23 cellular contexts compared by ENCODE assay signal in genomic region chr2:68574202-68574791, GRCh38.
A peak's percentile ranks its signal among the peaks of the same experiment; 100 is the strongest.
DNase-seq lines count a peak whose midpoint lies in the region; ATAC-seq, FAIRE-seq and TF ChIP-seq lines count a peak whose summit lies in the region.
"Had no signal": no experiment of that assay in that cellular context is flagged by ENCODE, and none has a peak within 500 bp of the region (broad histone marks: within the 10 kb centered on the region; RNA-seq: fewer than 3 reads in every experiment).

No MANE protein-coding gene starts in this region.

- CTCF ChIA-PET in K562 (lab: Yijun Ruan, JAX; ENCODE audit: low intra/inter-chr PET ratio): no interaction called here

- in situ Hi-C loops in K562 (cut with MboI): no loop called here

- no peak overlapping the region for H3K4me2 ChIP-seq in K562 (ENCODE audit: insufficient read depth, low read length)
- H3K4me2 ChIP-seq: BLaER1 treated with 17β-estradiol and CSF1 and Interleukin-3, amounts not matched to agents 10 nM and 100 nM had no signal

- WGBS in K562 (ENCODE audit: insufficient coverage, low coverage, missing lambda C conversion rate): 15% methylated on average over 2 of the region's 2 CpGs

- H3K4me1 ChIP-seq in K562 (replicated peaks in 1 of 2; ENCODE audit: control insufficient read depth in 2 of 2, insufficient read depth in 2 of 2, low read length in 2 of 2) (no peaks in the 10 kb centered on the region; a peak in 1 of 5 replicates), left ventricle myocardium inferior (no peaks in the 10 kb centered on the region)
- H3K4me1 ChIP-seq: BE2C had no signal

- ATAC-seq in K562: 0 out of 3 replicates have a peak, but pooled peaks have one; percentile 37
- ATAC-seq in GM19351 (IDR thresholded peaks at IDR 0.05; ENCODE audit: unreplicated experiment): no peak
- ATAC-seq: HCT116 had no signal

- H3K9ac ChIP-seq in K562 (ENCODE audit: insufficient read depth in 1 of 2, low read depth in 2 of 2, low read length in 2 of 2): no peak overlapping the region
- H3K9ac ChIP-seq: BLaER1 treated with 17β-estradiol and CSF1 and Interleukin-3, amounts not matched to agents 10 nM and 100 nM; GM23248 had no signal

- H4K20me1 ChIP-seq in K562 (replicated peaks; ENCODE audit: control insufficient read depth, insufficient read depth, low read length): no peaks in the 10 kb centered on the region
- H4K20me1 ChIP-seq: BLaER1 treated with 17β-estradiol and CSF1 and Interleukin-3, amounts not matched to agents 10 nM and 100 nM had no signal

- POLR2A ChIA-PET in K562 (lab: Yijun Ruan, JAX): interaction anchor here (1.2 to 1.3 kb wide), 2 partner anchors 17 to 21 kb away, joined by 3 read pairs; no protein-coding TSS in a partner anchor

- TF ChIP-seq EP300 in K562 (IDR thresholded peaks at IDR 0.05; ENCODE audit: low read length): no peak

- H3K4me3 ChIP-seq in K562 (no peak overlapping the region), left ventricle myocardium inferior (no peak overlapping the region)
- H3K4me3 ChIP-seq: BLaER1 treated with 17β-estradiol and CSF1 and Interleukin-3, amounts not matched to agents 10 nM and 100 nM; GM23248 had no signal

- no peak for TF ChIP-seq CTCF in K562 (IDR thresholded peaks at IDR 0.05 in 2 of 3, conservative IDR thresholded peaks at IDR 0.05 in 1 of 3; ENCODE audit: insufficient read depth in 2 of 3, low read depth in 1 of 3, low read length in 3 of 3)
- TF ChIP-seq CTCF in left ventricle myocardium inferior (IDR thresholded peaks at IDR 0.05; ENCODE audit: borderline replicate concordance): no peak

- intact Hi-C loops in K562 (cut with micrococcal nuclease) (no loop called here), left ventricle myocardium inferior (cut with micrococcal nuclease) (no loop called here)

- TF ChIP-seq RAD21 in K562 (CRISPR knock-in tag; conservative IDR thresholded peaks at IDR 0.05 in 1 of 2, IDR thresholded peaks at IDR 0.05 in 1 of 2): no peak

- no peak for TF ChIP-seq POLR2A in H54 (IDR thresholded peaks at IDR 0.05; ENCODE audit: low read depth, low read length)
- no peak for TF ChIP-seq POLR2A in K562 (conservative IDR thresholded peaks at IDR 0.05)

- H3K36me3 ChIP-seq in K562 (ENCODE audit: control insufficient read depth, insufficient read depth, low read length) (no peaks in the 10 kb centered on the region), left ventricle myocardium inferior (peaks cover 12% of the 10 kb centered on the region)
- H3K36me3 ChIP-seq: BE2C had no signal

- H3K9me3 ChIP-seq in K562 (replicated peaks; ENCODE audit: control insufficient read depth, insufficient read depth, low read depth, low read length): no peaks in the 10 kb centered on the region
- H3K9me3 ChIP-seq in left ventricle myocardium inferior (replicated peaks): peaks cover 6% of the 10 kb centered on the region
- H3K9me3 ChIP-seq: BE2C had no signal

- no peaks in the 10 kb centered on the region for H3K79me2 ChIP-seq in K562 (ENCODE audit: control insufficient read depth, insufficient read depth, low read length)

- H2AFZ ChIP-seq in K562 (ENCODE audit: low read depth, low read length): peak overlapping the region; percentile 69
- H2AFZ ChIP-seq: GM23248 had no signal

- no TSS peak for BruUV-seq in K562 (replicated peaks; lab: Mats Ljungman, UMichigan)

- no peaks in the 10 kb centered on the region for H3K9me1 ChIP-seq in K562 (ENCODE audit: control insufficient read depth, insufficient read depth, low read length)

- DNase-seq in DMS53 (lab: John Stamatoyannopoulos, UW) (peak; percentile 11), DMS53 treated with DMSO at 0.1 percent for 48 hours (lab: John Stamatoyannopoulos, UW; ENCODE audit: unreplicated experiment) (no peak), H54 (ENCODE audit: insufficient read length, low spot score) (no peak), K562 (ENCODE audit: extremely low read depth in 1 of 4, low spot score in 3 of 4) (no peak), left ventricle myocardium inferior (no peak)
- no peak for DNase-seq in effector CD4-positive, alpha-beta T cell
- DNase-seq: ACHN; AML-193; BE2C; CD4-positive, alpha-beta T cell; CD8-positive, alpha-beta memory T cell; DMS 273 treated with DMSO at 0.1 percent for 48 hours; DND-41; GM23248; H9 had no signal

- FAIRE-seq in H54 (lab: Jason Lieb, UNC) (peak; percentile 45), K562 (lab: Jason Lieb, UNC) (no peak)
- FAIRE-seq: A204.1, D721Med, G401.6, H1 had no signal

- no peaks in the 10 kb centered on the region for H3K27me3 ChIP-seq in K562 (ENCODE audit: control insufficient read depth in 2 of 2, insufficient read depth in 2 of 2, low read length in 2 of 2)
- H3K27me3 ChIP-seq in left ventricle myocardium inferior (ENCODE audit: low read depth): no peaks in the 10 kb centered on the region
- H3K27me3 ChIP-seq: BE2C; BLaER1 treated with 17β-estradiol and CSF1 and Interleukin-3, amounts not matched to agents 10 nM and 100 nM had no signal

- H3K27ac ChIP-seq in K562 (ENCODE audit: extremely low read depth, low read depth, low read length): no peak overlapping the region
- no peak overlapping the region for H3K27ac ChIP-seq in left ventricle myocardium inferior (replicated peaks)
- H3K27ac ChIP-seq: 22Rv1; BLaER1 treated with 17β-estradiol and CSF1 and Interleukin-3, amounts not matched to agents 10 nM and 100 nM; GM23248 had no signal

TF ChIP-seq in K562, 482 proteins besides CTCF, POLR2A, EP300 and RAD21 (continues in another document):
- TF ChIP-seq ZNF316 (IDR thresholded peaks at IDR 0.05): peak; percentile 91
- peak; percentile 31; the same call in 1 of the 2 replicates for TF ChIP-seq CBFA2T3 (IDR thresholded peaks at IDR 0.05)
- TF ChIP-seq ZNF512 (tag; IDR thresholded peaks at IDR 0.05): no peak
- no peak for TF ChIP-seq ZNF583 (CRISPR knock-in tag; IDR thresholded peaks at IDR 0.05)
- TF ChIP-seq MAFG (tag; conservative IDR thresholded peaks at IDR 0.05): peak; percentile 38; the same call in 1 of the 2 replicates
- TF ChIP-seq PRPF4 (IDR thresholded peaks at IDR 0.05; ENCODE audit: insufficient read depth, low read depth, low read length, poor library complexity, severe bottlenecking): no peak
- TF ChIP-seq, protein P1, sequence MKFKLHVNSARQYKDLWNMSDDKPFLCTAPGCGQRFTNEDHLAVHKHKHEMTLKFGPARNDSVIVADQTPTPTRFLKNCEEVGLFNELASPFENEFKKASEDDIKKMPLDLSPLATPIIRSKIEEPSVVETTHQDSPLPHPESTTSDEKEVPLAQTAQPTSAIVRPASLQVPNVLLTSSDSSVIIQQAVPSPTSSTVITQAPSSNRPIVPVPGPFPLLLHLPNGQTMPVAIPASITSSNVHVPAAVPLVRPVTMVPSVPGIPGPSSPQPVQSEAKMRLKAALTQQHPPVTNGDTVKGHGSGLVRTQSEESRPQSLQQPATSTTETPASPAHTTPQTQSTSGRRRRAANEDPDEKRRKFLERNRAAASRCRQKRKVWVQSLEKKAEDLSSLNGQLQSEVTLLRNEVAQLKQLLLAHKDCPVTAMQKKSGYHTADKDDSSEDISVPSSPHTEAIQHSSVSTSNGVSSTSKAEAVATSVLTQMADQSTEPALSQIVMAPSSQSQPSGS (CRISPR knock-in tag; IDR thresholded peaks at IDR 0.05): no peak
- TF ChIP-seq ZNF133 (CRISPR knock-in tag; IDR thresholded peaks at IDR 0.05): no peak
- no peak for TF ChIP-seq DDX20 (tag; IDR thresholded peaks at IDR 0.05; ENCODE audit: low read depth)
- TF ChIP-seq CBX2 (IDR thresholded peaks at IDR 0.05; ENCODE audit: insufficient read depth, low read length, poor library complexity, severe bottlenecking): no peak
- no peak for TF ChIP-seq MCM3 (IDR thresholded peaks at IDR 0.05)
- TF ChIP-seq ZNF561 (CRISPR knock-in tag; conservative IDR thresholded peaks at IDR 0.05): no peak
- TF ChIP-seq, protein P2, sequence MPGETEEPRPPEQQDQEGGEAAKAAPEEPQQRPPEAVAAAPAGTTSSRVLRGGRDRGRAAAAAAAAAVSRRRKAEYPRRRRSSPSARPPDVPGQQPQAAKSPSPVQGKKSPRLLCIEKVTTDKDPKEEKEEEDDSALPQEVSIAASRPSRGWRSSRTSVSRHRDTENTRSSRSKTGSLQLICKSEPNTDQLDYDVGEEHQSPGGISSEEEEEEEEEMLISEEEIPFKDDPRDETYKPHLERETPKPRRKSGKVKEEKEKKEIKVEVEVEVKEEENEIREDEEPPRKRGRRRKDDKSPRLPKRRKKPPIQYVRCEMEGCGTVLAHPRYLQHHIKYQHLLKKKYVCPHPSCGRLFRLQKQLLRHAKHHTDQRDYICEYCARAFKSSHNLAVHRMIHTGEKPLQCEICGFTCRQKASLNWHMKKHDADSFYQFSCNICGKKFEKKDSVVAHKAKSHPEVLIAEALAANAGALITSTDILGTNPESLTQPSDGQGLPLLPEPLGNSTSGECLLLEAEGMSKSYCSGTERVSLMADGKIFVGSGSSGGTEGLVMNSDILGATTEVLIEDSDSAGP (CRISPR knock-in tag; IDR thresholded peaks at IDR 0.05): no peak
- no peak for TF ChIP-seq XRCC5 (IDR thresholded peaks at IDR 0.05; ENCODE audit: low read depth, low read length)
- TF ChIP-seq DACH1 (IDR thresholded peaks at IDR 0.05; ENCODE audit: partially characterized antibody): no peak
- TF ChIP-seq NBN (IDR thresholded peaks at IDR 0.05; ENCODE audit: low read depth): no peak
- TF ChIP-seq NFIC (IDR thresholded peaks at IDR 0.05): peak; percentile 52
- TF ChIP-seq RB1 (IDR thresholded peaks at IDR 0.05; ENCODE audit: low read depth): no peak
- TF ChIP-seq ZNF212 (CRISPR knock-in tag; IDR thresholded peaks at IDR 0.05): no peak
- TF ChIP-seq TAL1 (IDR thresholded peaks at IDR 0.05): peak; percentile 29; the same call in 1 of the 2 replicates
